ENCODE assay signal across 8 cellular contexts in genomic region chr12:117671734-117672133, GRCh38.
DNase-seq lines count a peak whose midpoint lies in the region; ATAC-seq and TF ChIP-seq lines count a peak whose summit lies in the region.

No MANE protein-coding gene starts in this region.

- H2AFZ ChIP-seq in Karpas-422 (ENCODE audit: low read length): no peak overlapping the region

- 38% methylated on average over 8 of the region's 8 CpGs for WGBS in esophagus muscularis mucosa

- H3K36me3 ChIP-seq in Karpas-422 (ENCODE audit: insufficient read depth, low read length) (no peaks in the 10 kb centered on the region), esophagus muscularis mucosa (no peaks in the 10 kb centered on the region)

- H3K9me3 ChIP-seq in Karpas-422 (ENCODE audit: low read length) (no peaks in the 10 kb centered on the region), esophagus muscularis mucosa (no peaks in the 10 kb centered on the region)

- no peaks in the 10 kb centered on the region for H3K36me3 Mint-ChIP-seq in WTC11
- no peaks in the 10 kb centered on the region for H3K36me3 Mint-ChIP-seq in nephron progenitor cell (ENCODE audit: low read depth)
- no peaks in the 10 kb centered on the region for H3K36me3 Mint-ChIP-seq in immature natural killer cell

- no peak for TF ChIP-seq POLR2A in esophagus muscularis mucosa (IDR thresholded peaks at IDR 0.05; ENCODE audit: low read depth)

- TF ChIP-seq CTCF in WTC11 (IDR thresholded peaks at IDR 0.05): peak; percentile 53
- peak; percentile 53 for TF ChIP-seq CTCF in nephron progenitor cell (IDR thresholded peaks at IDR 0.05)
- TF ChIP-seq CTCF in esophagus muscularis mucosa (IDR thresholded peaks at IDR 0.05): peak in 1 of 3 experiments; percentile 19

- ATAC-seq in WTC11 (peak; percentile 92), HG02678 (IDR thresholded peaks at IDR 0.05; ENCODE audit: unreplicated experiment) (no peak)

- TF ChIP-seq EP300 in esophagus muscularis mucosa (IDR thresholded peaks at IDR 0.05): no peak

- H3K27ac ChIP-seq in Karpas-422 (ENCODE audit: low read length) (no peak overlapping the region), esophagus muscularis mucosa (replicated peaks in 1 of 4) (no peak overlapping the region)

- H3K4me2 ChIP-seq in Karpas-422 (ENCODE audit: low read depth, low read length, poor library complexity, severe bottlenecking): no peak overlapping the region

- H3K9ac ChIP-seq in Karpas-422 (ENCODE audit: low read length): no peak overlapping the region

- intact Hi-C loops in esophagus muscularis mucosa (cut with DNase I): no loop called here

- H3K27me3 ChIP-seq in Karpas-422 (ENCODE audit: low read length) (no peaks in the 10 kb centered on the region), esophagus muscularis mucosa (peaks cover 0 to 37% (median 0%) of the 10 kb centered on the region in 4 donors)

- H3K4me3 ChIP-seq in Karpas-422 (ENCODE audit: low read length): no peak overlapping the region
- H3K4me3 ChIP-seq in esophagus muscularis mucosa: no peak overlapping the region

- POLR2A ChIA-PET in WTC11 (lab: Charles Lee): no interaction called here

- no peaks in the 10 kb centered on the region; the same call in 1 of the 2 replicates for H3K27me3 Mint-ChIP-seq in WTC11 (ENCODE audit: low read depth)
- H3K27me3 Mint-ChIP-seq in nephron progenitor cell (ENCODE audit: low read depth, poor library complexity): peaks cover 74% of the 10 kb centered on the region
- peaks cover 2 to 4% (median 3%) of the 10 kb centered on the region in 3 donors for H3K27me3 Mint-ChIP-seq in immature natural killer cell (ENCODE audit: low read depth in 3 of 3)

- H3K4me3 Mint-ChIP-seq in WTC11 (no peak overlapping the region), nephron progenitor cell (no peak overlapping the region), immature natural killer cell (no peak overlapping the region)

- H3K9me3 Mint-ChIP-seq in WTC11: peaks cover 5% of the 10 kb centered on the region; the same call in 1 of the 2 replicates
- peaks cover 4% of the 10 kb centered on the region for H3K9me3 Mint-ChIP-seq in nephron progenitor cell
- peaks cover 0 to 5% (median 0%) of the 10 kb centered on the region in 6 donors for H3K9me3 Mint-ChIP-seq in immature natural killer cell

- no peaks in the 10 kb centered on the region for H4K20me1 ChIP-seq in Karpas-422 (ENCODE audit: insufficient read depth, low read depth, low read length)

- H3K4me1 ChIP-seq in Karpas-422 (ENCODE audit: low read length) (no peaks in the 10 kb centered on the region), esophagus muscularis mucosa (no peaks in the 10 kb centered on the region)

- H3K27ac Mint-ChIP-seq in WTC11 (0 out of 2 replicates have a peak overlapping the region, but pooled peaks have one; percentile 32), nephron progenitor cell (no peak overlapping the region), immature natural killer cell (no peak overlapping the region)

- no peaks in the 10 kb centered on the region for H3K9me2 ChIP-seq in Karpas-422 (replicated peaks; ENCODE audit: insufficient read depth, low read length)

- H3K4me1 Mint-ChIP-seq in WTC11 (peaks cover 8% of the 10 kb centered on the region), nephron progenitor cell (no peaks in the 10 kb centered on the region), immature natural killer cell (no peaks in the 10 kb centered on the region)

- DNase-seq in NCI-H1417 (lab: John Stamatoyannopoulos, UW): peak; percentile 29 to 60 (median 42)
- DNase-seq in NCI-H1417 treated with DMSO at 0.1 percent for 48 hours (lab: John Stamatoyannopoulos, UW): no peak
- peak; percentile 80 for DNase-seq in Karpas-422
- peak; percentile 91 for DNase-seq in WTC11 (ENCODE audit: low spot score)
- DNase-seq in nephron progenitor cell: peak; percentile 72
- DNase-seq in immature natural killer cell: no peak
- no peak for DNase-seq in esophagus muscularis mucosa (ENCODE audit: extremely low spot score)

- H3K79me2 ChIP-seq in Karpas-422 (ENCODE audit: low read length): no peaks in the 10 kb centered on the region

- CTCF ChIA-PET in WTC11 (lab: Charles Lee): interaction anchor here (0.6 to 2.9 kb wide), 48 partner anchors 9 to 1125 kb away, joined by 3 to 46 read pairs (median 4); no protein-coding TSS in a partner anchor

TF ChIP-seq in WTC11, 78 proteins besides CTCF, POLR2A, EP300 and RAD21:
- TF ChIP-seq AFF4 (CRISPR knock-in tag; IDR thresholded peaks at IDR 0.05; ENCODE audit: borderline replicate concordance) (0 out of 2 replicates have a peak, but pooled peaks have one; percentile 21), ZNF219 (CRISPR knock-in tag; IDR thresholded peaks at IDR 0.05; ENCODE audit: borderline replicate concordance) (no peak)

Comparison
In these comparisons a context has a peak if more than half of its experiments do, and no peak if none do; other contexts are left out.
1. DNase-seq: peak in NCI-H1417 (3 of 3), Karpas-422 (single experiment), WTC11 (single experiment) and nephron progenitor cell (single experiment); none in NCI-H1417 treated with DMSO at 0.1 percent for 48 hours (single experiment), immature natural killer cell (0 of 3) and esophagus muscularis mucosa (single experiment).